ENCODE assay signal across 14 cellular contexts in genomic region chr5:152546493-152546892, GRCh38.
DNase-seq lines count a peak whose midpoint lies in the region; ATAC-seq and TF ChIP-seq lines count a peak whose summit lies in the region.
"Had no signal": no experiment of that assay in that cellular context is flagged by ENCODE, and none has a peak within 500 bp of the region (broad histone marks: within the 10 kb centered on the region; RNA-seq: fewer than 3 reads in every experiment).

No MANE protein-coding gene starts in this region.

- H3K4me3 Mint-ChIP-seq in activated CD4-positive, alpha-beta T cell treated with anti-CD3 and anti-CD28 coated beads for 36 hours, result no peak overlapping the region
- H3K4me3 Mint-ChIP-seq in effector memory CD8-positive, alpha-beta T cell, result no peak overlapping the region
- no peak overlapping the region for H3K4me3 Mint-ChIP-seq in activated CD8-positive, alpha-beta memory T cell treated with anti-CD3 and anti-CD28 coated beads, Interleukin-2, amount 10 ng/mL, durations not matched to agents 7 days and 5 days
- H3K4me3 Mint-ChIP-seq: B cell; CD8-positive, alpha-beta T cell; H9 had no signal

- H3K27me3 Mint-ChIP-seq in activated CD4-positive, alpha-beta T cell treated with anti-CD3 and anti-CD28 coated beads for 36 hours, result peaks cover 12% of the 10 kb centered on the region
- peaks cover 25 to 42% of the 10 kb centered on the region in 2 donors for H3K27me3 Mint-ChIP-seq in effector memory CD8-positive, alpha-beta T cell
- peaks cover 17% of the 10 kb centered on the region for H3K27me3 Mint-ChIP-seq in activated CD8-positive, alpha-beta memory T cell treated with anti-CD3 and anti-CD28 coated beads, Interleukin-2, amount 10 ng/mL, durations not matched to agents 7 days and 5 days

- H3K36me3 ChIP-seq in PC-3 (ENCODE audit: low read depth, low read length), result no peaks in the 10 kb centered on the region
- H3K36me3 ChIP-seq: BLaER1 treated with 17β-estradiol and CSF1 and Interleukin-3, amounts not matched to agents 10 nM and 100 nM had no signal

- CTCF ChIA-PET in activated CD4-positive, alpha-beta T cell treated with anti-CD3 and anti-CD28 coated beads for 36 hours (lab: Charles Lee), result interaction anchor here (0.6 kb wide), 1 partner anchor 1309 kb away, joined by 3 read pairs; no protein-coding TSS in a partner anchor
- CTCF ChIA-PET in PC-3 (lab: Charles Lee), result no interaction called here
- CTCF ChIA-PET in activated CD8-positive, alpha-beta memory T cell treated with anti-CD3 and anti-CD28 coated beads, Interleukin-2, amount 10 ng/mL, durations not matched to agents 7 days and 5 days (lab: Charles Lee), result no interaction called here

- H3K27ac Mint-ChIP-seq in activated CD4-positive, alpha-beta T cell treated with anti-CD3 and anti-CD28 coated beads for 36 hours, result no peak overlapping the region
- no peak overlapping the region for H3K27ac Mint-ChIP-seq in effector memory CD8-positive, alpha-beta T cell
- no peak overlapping the region for H3K27ac Mint-ChIP-seq in activated CD8-positive, alpha-beta memory T cell treated with anti-CD3 and anti-CD28 coated beads, Interleukin-2, amount 10 ng/mL, durations not matched to agents 7 days and 5 days
- H3K27ac Mint-ChIP-seq: B cell; CD8-positive, alpha-beta T cell; H9 had no signal

- H3K4me1 ChIP-seq in PC-3 (ENCODE audit: insufficient read depth, low read length) (no peaks in the 10 kb centered on the region), foreskin keratinocyte (peaks cover 21% of the 10 kb centered on the region)
- H3K4me1 ChIP-seq: BLaER1 treated with 17β-estradiol and CSF1 and Interleukin-3, amounts not matched to agents 10 nM and 100 nM had no signal

- BruUV-seq in PC-3 (replicated peaks; lab: Mats Ljungman, UMichigan), result no TSS peak

- H3K9me3 Mint-ChIP-seq in activated CD4-positive, alpha-beta T cell treated with anti-CD3 and anti-CD28 coated beads for 36 hours (ENCODE audit: low read depth), result no peaks in the 10 kb centered on the region
- no peaks in the 10 kb centered on the region for H3K9me3 Mint-ChIP-seq in effector memory CD8-positive, alpha-beta T cell
- H3K9me3 Mint-ChIP-seq in activated CD8-positive, alpha-beta memory T cell treated with anti-CD3 and anti-CD28 coated beads, Interleukin-2, amount 10 ng/mL, durations not matched to agents 7 days and 5 days (ENCODE audit: low read depth), result peaks cover 2% of the 10 kb centered on the region
- H3K9me3 Mint-ChIP-seq: CD8-positive, alpha-beta T cell; H9 had no signal

- peak; percentile 36 for ATAC-seq in activated CD4-positive, alpha-beta T cell treated with anti-CD3 and anti-CD28 coated beads for 36 hours
- ATAC-seq in PC-3 (no peak), foreskin keratinocyte (peak; percentile 66), HG03045 (IDR thresholded peaks at IDR 0.05; ENCODE audit: unreplicated experiment) (no peak)
- ATAC-seq in effector memory CD8-positive, alpha-beta T cell (replicated peaks), result no peak
- no peak for ATAC-seq in activated CD8-positive, alpha-beta memory T cell treated with anti-CD3 and anti-CD28 coated beads, Interleukin-2, amount 10 ng/mL, durations not matched to agents 7 days and 5 days
- ATAC-seq: CD8-positive, alpha-beta T cell; GM12878 had no signal

- intact Hi-C loops in activated CD4-positive, alpha-beta T cell treated with anti-CD3 and anti-CD28 coated beads for 36 hours (cut with DNase I, micrococcal nuclease), result no loop called here
- intact Hi-C loops in PC-3 (cut with micrococcal nuclease), result no loop called here

- H3K9me3 ChIP-seq in PC-3 (ENCODE audit: low read length), result no peaks in the 10 kb centered on the region
- H3K9me3 ChIP-seq: BLaER1 treated with 17β-estradiol and CSF1 and Interleukin-3, amounts not matched to agents 10 nM and 100 nM had no signal

- POLR2A ChIA-PET in activated CD4-positive, alpha-beta T cell treated with anti-CD3 and anti-CD28 coated beads for 36 hours (lab: Charles Lee), result no interaction called here
- POLR2A ChIA-PET in PC-3 (lab: Charles Lee; ENCODE audit: unreplicated experiment), result no interaction called here

- no peak overlapping the region for H3K4me2 ChIP-seq in PC-3 (ENCODE audit: low read length)
- H3K4me2 ChIP-seq: BLaER1 treated with 17β-estradiol and CSF1 and Interleukin-3, amounts not matched to agents 10 nM and 100 nM had no signal

- H3K27me3 ChIP-seq in PC-3 (ENCODE audit: low read length) (no peaks in the 10 kb centered on the region), foreskin keratinocyte (no peaks in the 10 kb centered on the region)
- H3K27me3 ChIP-seq: BLaER1 treated with 17β-estradiol and CSF1 and Interleukin-3, amounts not matched to agents 10 nM and 100 nM had no signal

- H4K20me1 ChIP-seq in PC-3 (ENCODE audit: low read length), result no peaks in the 10 kb centered on the region
- H4K20me1 ChIP-seq: BLaER1 treated with 17β-estradiol and CSF1 and Interleukin-3, amounts not matched to agents 10 nM and 100 nM had no signal

- H3K4me1 Mint-ChIP-seq in activated CD4-positive, alpha-beta T cell treated with anti-CD3 and anti-CD28 coated beads for 36 hours, result no peaks in the 10 kb centered on the region
- H3K4me1 Mint-ChIP-seq in effector memory CD8-positive, alpha-beta T cell (ENCODE audit: low read depth in 2 of 2), result no peaks in the 10 kb centered on the region
- H3K4me1 Mint-ChIP-seq in activated CD8-positive, alpha-beta memory T cell treated with anti-CD3 and anti-CD28 coated beads, Interleukin-2, amount 10 ng/mL, durations not matched to agents 7 days and 5 days, result no peaks in the 10 kb centered on the region
- H3K4me1 Mint-ChIP-seq: B cell, H9 had no signal

- no peaks in the 10 kb centered on the region for H3K9me2 ChIP-seq in PC-3 (replicated peaks; ENCODE audit: low read length)

- H3F3A ChIP-seq in PC-3 (ENCODE audit: low read length, unreplicated experiment), result no peaks in the 10 kb centered on the region

- TF ChIP-seq CTCF in PC-3 (conservative IDR thresholded peaks at IDR 0.05; ENCODE audit: low read depth, low read length) (no peak), foreskin keratinocyte (conservative IDR thresholded peaks at IDR 0.05) (no peak)

- H3K27ac ChIP-seq in PC-3 (ENCODE audit: low read length) (no peak overlapping the region), foreskin keratinocyte (no peak overlapping the region)
- H3K27ac ChIP-seq: BLaER1 treated with 17β-estradiol and CSF1 and Interleukin-3, amounts not matched to agents 10 nM and 100 nM had no signal

- H3K36me3 Mint-ChIP-seq in activated CD4-positive, alpha-beta T cell treated with anti-CD3 and anti-CD28 coated beads for 36 hours (ENCODE audit: low read depth), result no peaks in the 10 kb centered on the region
- no peaks in the 10 kb centered on the region for H3K36me3 Mint-ChIP-seq in effector memory CD8-positive, alpha-beta T cell (ENCODE audit: insufficient read depth)
- H3K36me3 Mint-ChIP-seq in activated CD8-positive, alpha-beta memory T cell treated with anti-CD3 and anti-CD28 coated beads, Interleukin-2, amount 10 ng/mL, durations not matched to agents 7 days and 5 days, result no peaks in the 10 kb centered on the region
- H3K36me3 Mint-ChIP-seq: CD8-positive, alpha-beta T cell had no signal

- no peaks in the 10 kb centered on the region for H3K79me2 ChIP-seq in PC-3 (ENCODE audit: low read length)

- no peak for DNase-seq in activated CD4-positive, alpha-beta T cell treated with anti-CD3 and anti-CD28 coated beads for 36 hours
- no peak for DNase-seq in activated CD4-positive, alpha-beta T cell treated with anti-CD3 and anti-CD28 coated beads for 4 hours
- DNase-seq in HCEC 1CT (peak; percentile 43), PC-3 (peak; percentile 17), foreskin keratinocyte (peak; percentile 50 to 76)
- DNase-seq in effector memory CD8-positive, alpha-beta T cell, result no peak
- no peak for DNase-seq in activated CD8-positive, alpha-beta memory T cell treated with anti-CD3 and anti-CD28 coated beads, Interleukin-2, amount 10 ng/mL, durations not matched to agents 7 days and 5 days
- DNase-seq: Calu3; CD8-positive, alpha-beta T cell; H9 had no signal

- no peak overlapping the region for H3K9ac ChIP-seq in PC-3 (ENCODE audit: low read length)
- H3K9ac ChIP-seq: BLaER1 treated with 17β-estradiol and CSF1 and Interleukin-3, amounts not matched to agents 10 nM and 100 nM had no signal

- no peak overlapping the region for H3K4me3 ChIP-seq in PC-3 (ENCODE audit: low read length)
- H3K4me3 ChIP-seq: BLaER1 treated with 17β-estradiol and CSF1 and Interleukin-3, amounts not matched to agents 10 nM and 100 nM; GM12878 had no signal

- no peak overlapping the region for H2AFZ ChIP-seq in PC-3 (ENCODE audit: low read length)

Comparison
In these comparisons a context has a peak if more than half of its experiments do, and no peak if none do; other contexts are left out.
1. ATAC-seq: peak in activated CD4-positive, alpha-beta T cell treated with anti-CD3 and anti-CD28 coated beads for 36 hours (single experiment) and foreskin keratinocyte (single experiment); none in PC-3 (single experiment), effector memory CD8-positive, alpha-beta T cell (single experiment), HG03045 (single experiment) and activated CD8-positive, alpha-beta memory T cell treated with anti-CD3 and anti-CD28 coated beads, Interleukin-2, amount 10 ng/mL, durations not matched to agents 7 days and 5 days (single experiment).
2. DNase-seq: peak in HCEC 1CT (single experiment), PC-3 (single experiment) and foreskin keratinocyte (2 of 2); none in activated CD4-positive, alpha-beta T cell treated with anti-CD3 and anti-CD28 coated beads for 36 hours (single experiment), activated CD4-positive, alpha-beta T cell treated with anti-CD3 and anti-CD28 coated beads for 4 hours (0 of 2), effector memory CD8-positive, alpha-beta T cell (0 of 3) and activated CD8-positive, alpha-beta memory T cell treated with anti-CD3 and anti-CD28 coated beads, Interleukin-2, amount 10 ng/mL, durations not matched to agents 7 days and 5 days (single experiment).